ENCODE assay signal across 16 cellular contexts in the genomic region with DNA sequence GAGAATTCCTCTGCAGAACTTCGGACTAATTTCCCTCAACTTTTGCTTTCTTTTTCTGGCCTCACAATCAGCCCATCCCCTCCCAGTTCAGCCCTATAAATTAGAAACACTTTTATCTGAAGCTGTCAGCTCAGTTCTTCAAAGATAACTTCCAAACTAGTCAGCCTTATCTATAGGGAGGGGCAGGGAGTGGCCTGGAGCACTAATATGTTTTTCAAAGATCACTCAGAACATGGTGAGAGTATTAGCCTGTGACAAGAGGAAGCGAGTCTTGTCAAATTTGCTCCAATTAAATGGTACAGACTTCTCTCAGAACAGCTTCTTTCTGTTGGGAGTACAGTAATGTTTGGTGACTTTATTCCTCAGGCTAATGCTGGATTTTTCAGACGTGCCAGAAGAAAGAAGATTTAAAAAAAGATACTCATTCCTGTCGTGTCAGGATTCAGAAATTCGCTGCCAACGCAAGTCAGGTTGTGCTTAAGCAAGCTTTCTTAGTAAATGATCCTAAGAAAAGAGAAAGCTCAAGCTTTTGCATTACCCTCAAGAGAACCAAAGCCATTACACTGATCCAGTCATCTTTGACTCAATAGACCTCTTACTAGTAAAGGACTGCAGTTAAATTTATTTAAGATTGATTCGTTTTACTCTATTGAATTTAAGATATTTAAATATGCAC.
DNase-seq lines count a peak whose midpoint lies in the region; ATAC-seq, FAIRE-seq and TF ChIP-seq lines count a peak whose summit lies in the region.
"Had no signal": no experiment of that assay in that cellular context is flagged by ENCODE, and none has a peak within 500 bp of the region (broad histone marks: within the 10 kb centered on the region; RNA-seq: fewer than 3 reads in every experiment).

No MANE protein-coding gene starts in this region.

- no peak for TF ChIP-seq POLR2A in GM18505 (IDR thresholded peaks at IDR 0.05; ENCODE audit: borderline replicate concordance, extremely low read depth, insufficient read depth, insufficient read length)

- H3K9me3 ChIP-seq in small intestine (ENCODE audit: control insufficient read depth, low read depth) = no peaks in the 10 kb centered on the region
- peaks cover 0 to 4% of the 10 kb centered on the region in 2 donors for H3K9me3 ChIP-seq in left lung

- no peak for FAIRE-seq in small intestine (lab: Jason Lieb, UNC)
- FAIRE-seq: HepG2 had no signal

- intact Hi-C loops in head of caudate nucleus (cut with DNase I) = no loop called here
- intact Hi-C loops in left lung (cut with DNase I) = no loop called here

- 8 to 48% (median 26%) methylated on average over 7 of the region's 7 CpGs for WGBS in small intestine, 3 donors

- ATAC-seq in GM18505 (IDR thresholded peaks at IDR 0.05; ENCODE audit: unreplicated experiment) = no peak
- no peak for ATAC-seq in left lung
- ATAC-seq: HepG2 had no signal

- H3K27me3 ChIP-seq in small intestine (ENCODE audit: control insufficient read depth in 2 of 2, insufficient read depth in 2 of 2, low read length in 2 of 2) = no peaks in the 10 kb centered on the region
- H3K27me3 ChIP-seq in left lung = no peaks in the 10 kb centered on the region

- H3K4me1 ChIP-seq in small intestine (ENCODE audit: control insufficient read depth in 2 of 2, insufficient read depth in 1 of 2, low read depth in 1 of 2, low read length in 1 of 2) (no peaks in the 10 kb centered on the region), left lung (no peaks in the 10 kb centered on the region)

- no peak overlapping the region for H3K27ac ChIP-seq in small intestine (ENCODE audit: low read depth in 1 of 2, low read length in 1 of 2)
- H3K27ac ChIP-seq in left lung = no peak overlapping the region

- no peak for TF ChIP-seq CTCF in left lung (IDR thresholded peaks at IDR 0.05)

- H3K4me3 ChIP-seq in small intestine (ENCODE audit: low read depth in 1 of 2, low read length in 2 of 2) (peak overlapping the region in 1 of 2 donors; percentile 35), left lung (peak overlapping the region in 1 of 2 donors; percentile 7)

- peak; percentile 19 for DNase-seq in NOMO-1 treated with DMSO at 0.1 percent for 48 hours (lab: John Stamatoyannopoulos, UW; ENCODE audit: unreplicated experiment)
- DNase-seq in NOMO-1 treated with dmso at 0.1 percent for 144 hours (lab: John Stamatoyannopoulos, UW; ENCODE audit: unreplicated experiment) = no peak
- peak; percentile 49 for DNase-seq in OCI-M2 (lab: John Stamatoyannopoulos, UW; ENCODE audit: unreplicated experiment)
- DNase-seq in head of caudate nucleus = peak in 25 of 42 donors; percentile 2 to 75 (median 28)
- DNase-seq in small intestine = peak; percentile 91
- DNase-seq in left lung = no peak
- no peak for DNase-seq in activated CD8-positive, alpha-beta memory T cell treated with anti-CD3 and anti-CD28 coated beads for 24 hours
- DNase-seq: 8988T; activated CD4-positive, alpha-beta T cell treated with anti-CD3 and anti-CD28 coated beads for 1 hour; activated naive CD4-positive, alpha-beta T cell treated with anti-CD3 and anti-CD28 coated beads for 36 hours; dermis blood vessel endothelial cell; DND-41; midbrain; NCI-H2107 had no signal

- H3K36me3 ChIP-seq in small intestine (ENCODE audit: control insufficient read depth in 2 of 2, insufficient read depth in 2 of 2, low read length in 2 of 2) (no peaks in the 10 kb centered on the region), left lung (no peaks in the 10 kb centered on the region)

Comparison
In these comparisons a context has a peak if more than half of its experiments do, and no peak if none do; other contexts are left out.
1. DNase-seq: peak in NOMO-1 treated with DMSO at 0.1 percent for 48 hours (single experiment), OCI-M2 (single experiment), head of caudate nucleus (25 of 42) and small intestine (single experiment); none in NOMO-1 treated with dmso at 0.1 percent for 144 hours (single experiment), left lung (0 of 2) and activated CD8-positive, alpha-beta memory T cell treated with anti-CD3 and anti-CD28 coated beads for 24 hours (single experiment).